In genomic region chr4:34371676-34372075, GRCh38 we compare ENCODE assay signal across 16 cellular contexts.
DNase-seq lines count a peak whose midpoint lies in the region; ATAC-seq lines count a peak whose summit lies in the region.
"Had no signal": no experiment of that assay in that cellular context is flagged by ENCODE, and none has a peak within 500 bp of the region (broad histone marks: within the 10 kb centered on the region; RNA-seq: fewer than 3 reads in every experiment).

No MANE protein-coding gene starts in this region.

- ATAC-seq in Right ventricle myocardium inferior (peak; percentile 72), left ventricle myocardium superior (peak; percentile 50), aorta (ENCODE audit: low FRiP score) (peak; percentile 44), HG02981 (IDR thresholded peaks at IDR 0.05; ENCODE audit: unreplicated experiment) (no peak)
- ATAC-seq: A549 had no signal

- no peaks in the 10 kb centered on the region for H3K9me3 ChIP-seq in aorta (ENCODE audit: control insufficient read depth, low read length)
- H3K9me3 ChIP-seq: A549, BLaER1, HAP-1 had no signal

- DNase-seq in Right ventricle myocardium inferior (ENCODE audit: missing footprints) (no peak), cardiac septum (ENCODE audit: low spot score) (no peak), amniotic epithelial cell (ENCODE audit: low read depth) (peak; percentile 3), left ventricle myocardium superior (peak; percentile 28), aorta (no peak)
- no peak for DNase-seq in activated CD4-positive, alpha-beta T cell treated with anti-CD3 and anti-CD28 coated beads for 4 hours
- DNase-seq: AML-193; CD4-positive, alpha-beta memory T cell; DMS153; DMS79 treated with DMSO at 0.1 percent for 48 hours; GF-D8 had no signal

- H3K27ac ChIP-seq in aorta (ENCODE audit: low read depth in 1 of 2, low read length in 2 of 2) = no peak overlapping the region
- H3K27ac ChIP-seq: 22Rv1, A549, BLaER1 had no signal

- H3K27me3 ChIP-seq in aorta (ENCODE audit: control insufficient read depth in 1 of 2, insufficient read depth in 2 of 2, low read length in 1 of 2) = no peaks in the 10 kb centered on the region
- H3K27me3 ChIP-seq: BLaER1 had no signal

- intact Hi-C loops in Right ventricle myocardium inferior (cut with DNase I) (no loop called here), cardiac septum (cut with DNase I) (no loop called here), left ventricle myocardium superior (cut with micrococcal nuclease) (no loop called here), aorta (cut with DNase I) (no loop called here)

- no peaks in the 10 kb centered on the region for H3K4me1 ChIP-seq in aorta (ENCODE audit: control insufficient read depth in 1 of 2, insufficient read depth in 2 of 2, low read length in 2 of 2)
- H3K4me1 ChIP-seq: A549, BLaER1 had no signal

- no peaks in the 10 kb centered on the region for H3K36me3 ChIP-seq in aorta (ENCODE audit: control insufficient read depth in 1 of 2, insufficient read depth in 2 of 2, low read length in 1 of 2)
- H3K36me3 ChIP-seq: BLaER1, HAP-1 had no signal

- WGBS in aorta, 2 donors = 58 to 67% methylated on average over 2 of the region's 2 CpGs

- H3K4me3 ChIP-seq in aorta (ENCODE audit: low read length in 2 of 2) = no peak overlapping the region
- H3K4me3 ChIP-seq: A549, BLaER1, HAP-1 had no signal

Comparison
In these comparisons a context has a peak if more than half of its experiments do, and no peak if none do; other contexts are left out.
1. DNase-seq: peak in amniotic epithelial cell (single experiment) and left ventricle myocardium superior (single experiment); none in Right ventricle myocardium inferior (single experiment), cardiac septum (single experiment), aorta (0 of 2) and activated CD4-positive, alpha-beta T cell treated with anti-CD3 and anti-CD28 coated beads for 4 hours (0 of 2).